29 cellular contexts compared by ENCODE assay signal in the genomic region with DNA sequence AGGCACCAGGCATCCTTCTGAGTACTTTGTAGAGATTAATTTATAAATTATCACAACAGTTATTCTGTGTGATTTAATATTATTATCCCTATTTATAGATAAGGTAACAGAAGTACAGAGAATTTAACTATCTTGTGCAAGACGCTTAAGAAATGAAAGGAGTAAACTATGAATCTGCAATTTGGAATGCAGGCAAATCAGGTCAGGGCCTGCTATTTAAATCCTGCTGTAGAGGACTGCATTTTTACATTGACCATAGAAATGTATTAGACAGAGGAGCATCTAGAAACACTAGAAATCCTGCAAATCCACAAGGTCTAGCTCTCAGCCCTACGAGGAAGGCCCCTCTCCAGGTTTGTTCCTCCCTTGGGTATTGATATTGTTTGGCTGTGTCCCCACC.
DNase-seq lines count a peak whose midpoint lies in the region; ATAC-seq and TF ChIP-seq lines count a peak whose summit lies in the region.
"Had no signal": no experiment of that assay in that cellular context is flagged by ENCODE, and none has a peak within 500 bp of the region (broad histone marks: within the 10 kb centered on the region; RNA-seq: fewer than 3 reads in every experiment).

No MANE protein-coding gene starts in this region.

- H3K9me3 ChIP-seq in breast epithelium (no peaks in the 10 kb centered on the region), smooth muscle cell (replicated peaks; ENCODE audit: low read depth) (no peaks in the 10 kb centered on the region)
- H3K9me3 ChIP-seq: Caco-2, Peyer's patch, SJCRH30, upper lobe of right lung had no signal

- no peak overlapping the region for H3K9ac ChIP-seq in smooth muscle cell (ENCODE audit: low read depth)

- H3K27me3 Mint-ChIP-seq in MCF 10A (ENCODE audit: insufficient read depth, unreplicated experiment): no peaks in the 10 kb centered on the region
- no peaks in the 10 kb centered on the region for H3K27me3 Mint-ChIP-seq in activated naive CD8-positive, alpha-beta T cell treated with anti-CD3 and anti-CD28 coated beads, Interleukin-2, amount 50 U/mL, for 24 hours
- H3K27me3 Mint-ChIP-seq: activated CD4-positive, alpha-beta memory T cell treated with anti-CD3 and anti-CD28 coated beads for 36 hours; activated naive CD4-positive, alpha-beta T cell treated with anti-CD3 and anti-CD28 coated beads, Interleukin-2, amount 50 U/mL, for 24 hours had no signal

- H3K4me2 ChIP-seq in smooth muscle cell: peak overlapping the region; percentile 11

- no peak for DNase-seq in MCF 10A (ENCODE audit: unreplicated experiment)
- no peak for DNase-seq in breast epithelium (ENCODE audit: low spot score in 2 of 2)
- DNase-seq in astrocyte of the spinal cord (ENCODE audit: low read depth, low spot score): peak; percentile 17
- peak; percentile 40 for DNase-seq in fibroblast of the aortic adventitia (ENCODE audit: low read depth)
- no peak for DNase-seq in smooth muscle cell (lab: John Stamatoyannopoulos, UW; ENCODE audit: unreplicated experiment)
- no peak for DNase-seq in hypothalamus (lab: John Stamatoyannopoulos, UW)
- no peak for DNase-seq in activated naive CD8-positive, alpha-beta T cell treated with anti-CD3 and anti-CD28 coated beads, Interleukin-2, amount 50 U/mL, for 24 hours
- DNase-seq: activated CD4-positive, alpha-beta memory T cell treated with anti-CD3 and anti-CD28 coated beads for 36 hours; activated CD8-positive, alpha-beta memory T cell treated with anti-CD3 and anti-CD28 coated beads, Interleukin-2, amount 50 U/mL, for 48 hours; C1 segment of cervical spinal cord; Caco-2; effector memory CD4-positive, alpha-beta T cell; head of caudate nucleus; KG1; left cardiac atrium; naive thymus-derived CD4-positive, alpha-beta T cell; NCI-H1436 treated with DMSO at 0.1 percent for 48 hours; NCI-H526; Peyer's patch; SJCRH30; small intestine; stimulated activated CD4-positive, alpha-beta T cell treated with anti-CD3 and anti-CD28 coated beads, Interleukin-2, amount 100 ng/mL, for 24 hours; upper lobe of right lung had no signal

- no peak overlapping the region for H3K4me3 Mint-ChIP-seq in MCF 10A (ENCODE audit: unreplicated experiment)
- H3K4me3 Mint-ChIP-seq in activated naive CD8-positive, alpha-beta T cell treated with anti-CD3 and anti-CD28 coated beads, Interleukin-2, amount 50 U/mL, for 24 hours: no peak overlapping the region
- H3K4me3 Mint-ChIP-seq: activated CD4-positive, alpha-beta memory T cell treated with anti-CD3 and anti-CD28 coated beads for 36 hours; activated naive CD4-positive, alpha-beta T cell treated with anti-CD3 and anti-CD28 coated beads, Interleukin-2, amount 50 U/mL, for 24 hours; activated T-helper 17 cell treated with anti-CD3 and anti-CD28 coated beads, Interleukin-2, amount 50 U/mL, for 72 hours; naive thymus-derived CD4-positive, alpha-beta T cell had no signal

- no peak for TF ChIP-seq CTCF in MCF 10A (IDR thresholded peaks at IDR 0.05; ENCODE audit: unreplicated experiment)
- no peak for TF ChIP-seq CTCF in breast epithelium (IDR thresholded peaks at IDR 0.05)
- no peak for TF ChIP-seq CTCF in astrocyte of the spinal cord (IDR thresholded peaks at IDR 0.05; ENCODE audit: low read depth, low read length)
- TF ChIP-seq CTCF in fibroblast of the aortic adventitia (IDR thresholded peaks at IDR 0.05; ENCODE audit: insufficient read depth, low read length): no peak
- no peak for TF ChIP-seq CTCF in smooth muscle cell (IDR thresholded peaks at IDR 0.05; ENCODE audit: borderline replicate concordance, insufficient read depth, poor library complexity, severe bottlenecking)

- no TSS peak for BruUV-seq in MCF 10A (replicated peaks; lab: Mats Ljungman, UMichigan)

- H3F3A ChIP-seq in smooth muscle cell (ENCODE audit: low read depth): no peaks in the 10 kb centered on the region

- ATAC-seq in activated naive CD8-positive, alpha-beta T cell treated with anti-CD3 and anti-CD28 coated beads, Interleukin-2, amount 50 U/mL, for 24 hours: no peak
- no peak for ATAC-seq in HG02870 (IDR thresholded peaks at IDR 0.05; ENCODE audit: unreplicated experiment)
- ATAC-seq: activated CD4-positive, CD25-positive, alpha-beta regulatory T cell treated with anti-CD3 and anti-CD28 coated beads, Interleukin-2, amount 50 U/mL, for 24 hours; activated T-helper 17 cell treated with anti-CD3 and anti-CD28 coated beads, Interleukin-2, amount 50 U/mL, for 72 hours; esophagus mucosa; naive thymus-derived CD4-positive, alpha-beta T cell; upper lobe of right lung had no signal

- H3K4me3 ChIP-seq in breast epithelium (no peak overlapping the region), astrocyte of the spinal cord (ENCODE audit: low read depth, low read length) (no peak overlapping the region), fibroblast of the aortic adventitia (ENCODE audit: low read depth, low read length) (no peak overlapping the region), smooth muscle cell (no peak overlapping the region)
- H3K4me3 ChIP-seq: Peyer's patch, SJCRH30, upper lobe of right lung had no signal

- H3K27ac Mint-ChIP-seq in MCF 10A (ENCODE audit: low read depth, unreplicated experiment): peak overlapping the region; percentile 57
- no peak overlapping the region for H3K27ac Mint-ChIP-seq in activated naive CD8-positive, alpha-beta T cell treated with anti-CD3 and anti-CD28 coated beads, Interleukin-2, amount 50 U/mL, for 24 hours
- H3K27ac Mint-ChIP-seq: activated CD4-positive, alpha-beta memory T cell treated with anti-CD3 and anti-CD28 coated beads for 36 hours; activated naive CD4-positive, alpha-beta T cell treated with anti-CD3 and anti-CD28 coated beads, Interleukin-2, amount 50 U/mL, for 24 hours; activated T-helper 17 cell treated with anti-CD3 and anti-CD28 coated beads, Interleukin-2, amount 50 U/mL, for 72 hours; naive thymus-derived CD4-positive, alpha-beta T cell had no signal

- H2AFZ ChIP-seq in smooth muscle cell (ENCODE audit: low read depth): no peak overlapping the region

- in situ Hi-C loops in astrocyte of the spinal cord (cut with HindIII; ENCODE audit: low sequenced_read_pairs): no loop called here

- H3K27me3 ChIP-seq in breast epithelium: no peaks in the 10 kb centered on the region
- no peaks in the 10 kb centered on the region for H3K27me3 ChIP-seq in smooth muscle cell (ENCODE audit: low read depth)
- H3K27me3 ChIP-seq: Peyer's patch, SJCRH30, upper lobe of right lung had no signal

- CTCF ChIA-PET in MCF 10A (lab: Yijun Ruan, JAX): interaction anchor here (0.9 kb wide), 2 partner anchors 29 to 93 kb away, joined by 3 read pairs; no protein-coding TSS in a partner anchor

- TF ChIP-seq POLR2A in breast epithelium (IDR thresholded peaks at IDR 0.05): no peak

- H3K4me1 ChIP-seq in breast epithelium: no peaks in the 10 kb centered on the region
- peaks cover 5% of the 10 kb centered on the region for H3K4me1 ChIP-seq in smooth muscle cell (ENCODE audit: low read depth)
- H3K4me1 ChIP-seq: Caco-2, Peyer's patch, SJCRH30, upper lobe of right lung had no signal

- POLR2A ChIA-PET in MCF 10A (lab: Yijun Ruan, JAX): interaction anchor here (1.2 kb wide), 1 partner anchor 42 kb away, joined by 5 read pairs; no protein-coding TSS in a partner anchor

- no peaks in the 10 kb centered on the region for H3K36me3 Mint-ChIP-seq in MCF 10A (ENCODE audit: insufficient read depth, unreplicated experiment)
- H3K36me3 Mint-ChIP-seq in activated naive CD8-positive, alpha-beta T cell treated with anti-CD3 and anti-CD28 coated beads, Interleukin-2, amount 50 U/mL, for 24 hours (ENCODE audit: low read depth): no peaks in the 10 kb centered on the region
- H3K36me3 Mint-ChIP-seq: activated CD4-positive, alpha-beta memory T cell treated with anti-CD3 and anti-CD28 coated beads for 36 hours; activated naive CD4-positive, alpha-beta T cell treated with anti-CD3 and anti-CD28 coated beads, Interleukin-2, amount 50 U/mL, for 24 hours; naive thymus-derived CD4-positive, alpha-beta T cell had no signal

- intact Hi-C loops in MCF 10A (cut with micrococcal nuclease) (no loop called here), breast epithelium (cut with DNase I; ENCODE audit: low total_unique reads) (no loop called here)

- H3K27ac ChIP-seq in breast epithelium: no peak overlapping the region
- peak overlapping the region; percentile 24 for H3K27ac ChIP-seq in smooth muscle cell (ENCODE audit: low read depth)
- H3K27ac ChIP-seq: 22Rv1, Peyer's patch, SJCRH30, upper lobe of right lung had no signal

- H3K9me3 Mint-ChIP-seq in MCF 10A (ENCODE audit: unreplicated experiment): no peaks in the 10 kb centered on the region
- no peaks in the 10 kb centered on the region for H3K9me3 Mint-ChIP-seq in activated naive CD8-positive, alpha-beta T cell treated with anti-CD3 and anti-CD28 coated beads, Interleukin-2, amount 50 U/mL, for 24 hours
- H3K9me3 Mint-ChIP-seq: activated CD4-positive, alpha-beta memory T cell treated with anti-CD3 and anti-CD28 coated beads for 36 hours; activated naive CD4-positive, alpha-beta T cell treated with anti-CD3 and anti-CD28 coated beads, Interleukin-2, amount 50 U/mL, for 24 hours; activated T-helper 17 cell treated with anti-CD3 and anti-CD28 coated beads, Interleukin-2, amount 50 U/mL, for 72 hours had no signal

- H3K36me3 ChIP-seq in breast epithelium (no peaks in the 10 kb centered on the region), smooth muscle cell (ENCODE audit: low read depth) (no peaks in the 10 kb centered on the region)
- H3K36me3 ChIP-seq: Peyer's patch, SJCRH30, upper lobe of right lung had no signal

- no peaks in the 10 kb centered on the region for H4K20me1 ChIP-seq in smooth muscle cell (ENCODE audit: low read depth)

- 39% methylated on average over 2 of the region's 2 CpGs for WGBS in smooth muscle cell (ENCODE audit: low lambda C conversion rate)

- no peaks in the 10 kb centered on the region for H3K79me2 ChIP-seq in smooth muscle cell (ENCODE audit: low read depth)

- peaks cover 9% of the 10 kb centered on the region for H3K4me1 Mint-ChIP-seq in MCF 10A (ENCODE audit: insufficient read depth, unreplicated experiment)
- peaks cover 2% of the 10 kb centered on the region for H3K4me1 Mint-ChIP-seq in activated naive CD8-positive, alpha-beta T cell treated with anti-CD3 and anti-CD28 coated beads, Interleukin-2, amount 50 U/mL, for 24 hours
- H3K4me1 Mint-ChIP-seq: activated naive CD4-positive, alpha-beta T cell treated with anti-CD3 and anti-CD28 coated beads, Interleukin-2, amount 50 U/mL, for 24 hours; activated T-helper 17 cell treated with anti-CD3 and anti-CD28 coated beads, Interleukin-2, amount 50 U/mL, for 72 hours; naive thymus-derived CD4-positive, alpha-beta T cell had no signal

Comparison
In these comparisons a context has a peak if more than half of its experiments do, and no peak if none do; other contexts are left out.
1. DNase-seq: peak in astrocyte of the spinal cord (single experiment) and fibroblast of the aortic adventitia (single experiment); none in MCF 10A (single experiment), breast epithelium (0 of 2), smooth muscle cell (single experiment), hypothalamus (0 of 51) and activated naive CD8-positive, alpha-beta T cell treated with anti-CD3 and anti-CD28 coated beads, Interleukin-2, amount 50 U/mL, for 24 hours (single experiment).